20 cellular contexts compared by ENCODE assay signal in genomic region chrX:34866636-34867035, GRCh38.
"Had no signal": no experiment of that assay in that cellular context is flagged by ENCODE, and none has a peak within 500 bp of the region (broad histone marks: within the 10 kb centered on the region; RNA-seq: fewer than 3 reads in every experiment).

No MANE protein-coding gene starts in this region.

- H3K27ac ChIP-seq: left lung, neural progenitor cell, sigmoid colon, transverse colon had no signal

- DNase-seq: activated CD4-positive, alpha-beta memory T cell treated with anti-CD3 and anti-CD28 coated beads for 36 hours; activated CD4-positive, alpha-beta T cell treated with anti-CD3 and anti-CD28 coated beads for 4 hours; activated CD4-positive, CD25-positive, alpha-beta regulatory T cell; activated effector memory CD4-positive, alpha-beta T cell treated with Interleukin-2 at 50 U/mL for 16 hours; activated naive CD4-positive, alpha-beta T cell treated with anti-CD3 and anti-CD28 coated beads, Interleukin-2, amount 10 ng/mL, durations not matched to agents 7 days and 5 days; activated T-cell treated with anti-CD3 and anti-CD28 coated beads, Interleukin-2, amount 50 U/mL, for 72 hours; anterior cingulate cortex; dermis blood vessel endothelial cell; effector memory CD4-positive, alpha-beta T cell; kidney; left lung; naive thymus-derived CD8-positive, alpha-beta T cell; sigmoid colon; stimulated activated CD4-positive, alpha-beta T cell treated with anti-CD3 and anti-CD28 coated beads, Interleukin-2, amount 100 ng/mL, for 48 hours; stimulated activated CD8-positive, alpha-beta memory T cell treated with anti-CD3 and anti-CD28 coated beads, Interleukin-4, amount 100 ng/mL, for 48 hours; stimulated activated naive B cell treated with anti-CD40 and anti-IgM and Interleukin-4, amounts not matched to agents 10 μg/mL and 1 μg/mL and 100 μg/mL, for 72 hours; transverse colon had no signal

- H3K27me3 Mint-ChIP-seq: activated CD4-positive, alpha-beta memory T cell treated with anti-CD3 and anti-CD28 coated beads for 36 hours; activated naive CD4-positive, alpha-beta T cell treated with anti-CD3 and anti-CD28 coated beads, Interleukin-2, amount 10 ng/mL, durations not matched to agents 7 days and 5 days; naive thymus-derived CD8-positive, alpha-beta T cell; stimulated activated naive B cell treated with anti-CD40 and anti-IgM and Interleukin-4, amounts not matched to agents 10 μg/mL and 1 μg/mL and 100 μg/mL, for 72 hours had no signal

- H3K27ac Mint-ChIP-seq: activated CD4-positive, alpha-beta memory T cell treated with anti-CD3 and anti-CD28 coated beads for 36 hours; activated naive CD4-positive, alpha-beta T cell treated with anti-CD3 and anti-CD28 coated beads, Interleukin-2, amount 10 ng/mL, durations not matched to agents 7 days and 5 days; activated T-cell treated with anti-CD3 and anti-CD28 coated beads, Interleukin-2, amount 50 U/mL, for 72 hours; brain; naive thymus-derived CD8-positive, alpha-beta T cell; neural progenitor cell; stimulated activated naive B cell treated with anti-CD40 and anti-IgM and Interleukin-4, amounts not matched to agents 10 μg/mL and 1 μg/mL and 100 μg/mL, for 72 hours; T-helper 1 cell treated with Interleukin-12 subunit alpha and Interleukin-12 subunit beta and Interleukin-4 antibody, amounts not matched to agents 30 μg/mL and 1 μg/mL, for 36 hours had no signal

- H3K4me3 Mint-ChIP-seq: activated CD4-positive, alpha-beta memory T cell treated with anti-CD3 and anti-CD28 coated beads for 36 hours; activated naive CD4-positive, alpha-beta T cell treated with anti-CD3 and anti-CD28 coated beads, Interleukin-2, amount 10 ng/mL, durations not matched to agents 7 days and 5 days; activated T-cell treated with anti-CD3 and anti-CD28 coated beads, Interleukin-2, amount 50 U/mL, for 72 hours; brain; naive thymus-derived CD8-positive, alpha-beta T cell; neural progenitor cell; stimulated activated naive B cell treated with anti-CD40 and anti-IgM and Interleukin-4, amounts not matched to agents 10 μg/mL and 1 μg/mL and 100 μg/mL, for 72 hours; T-helper 1 cell treated with Interleukin-12 subunit alpha and Interleukin-12 subunit beta and Interleukin-4 antibody, amounts not matched to agents 30 μg/mL and 1 μg/mL, for 36 hours had no signal

- ATAC-seq: activated T-cell treated with anti-CD3 and anti-CD28 coated beads, Interleukin-2, amount 50 U/mL, for 72 hours; left lung; naive thymus-derived CD8-positive, alpha-beta T cell; stimulated activated naive B cell treated with anti-CD40 and anti-IgM and Interleukin-4, amounts not matched to agents 10 μg/mL and 1 μg/mL and 100 μg/mL, for 72 hours had no signal

- H3K9me3 ChIP-seq: left lung, sigmoid colon, transverse colon had no signal

- H3K4me1 Mint-ChIP-seq: activated naive CD4-positive, alpha-beta T cell treated with anti-CD3 and anti-CD28 coated beads, Interleukin-2, amount 10 ng/mL, durations not matched to agents 7 days and 5 days; brain; naive thymus-derived CD8-positive, alpha-beta T cell; neural progenitor cell; stimulated activated naive B cell treated with anti-CD40 and anti-IgM and Interleukin-4, amounts not matched to agents 10 μg/mL and 1 μg/mL and 100 μg/mL, for 72 hours had no signal

- H3K27me3 ChIP-seq: left lung, neural progenitor cell, sigmoid colon, transverse colon had no signal

- H3K36me3 Mint-ChIP-seq: activated CD4-positive, alpha-beta memory T cell treated with anti-CD3 and anti-CD28 coated beads for 36 hours; activated naive CD4-positive, alpha-beta T cell treated with anti-CD3 and anti-CD28 coated beads, Interleukin-2, amount 10 ng/mL, durations not matched to agents 7 days and 5 days; brain; naive thymus-derived CD8-positive, alpha-beta T cell; neural progenitor cell; stimulated activated naive B cell treated with anti-CD40 and anti-IgM and Interleukin-4, amounts not matched to agents 10 μg/mL and 1 μg/mL and 100 μg/mL, for 72 hours had no signal
